In the genomic region with DNA sequence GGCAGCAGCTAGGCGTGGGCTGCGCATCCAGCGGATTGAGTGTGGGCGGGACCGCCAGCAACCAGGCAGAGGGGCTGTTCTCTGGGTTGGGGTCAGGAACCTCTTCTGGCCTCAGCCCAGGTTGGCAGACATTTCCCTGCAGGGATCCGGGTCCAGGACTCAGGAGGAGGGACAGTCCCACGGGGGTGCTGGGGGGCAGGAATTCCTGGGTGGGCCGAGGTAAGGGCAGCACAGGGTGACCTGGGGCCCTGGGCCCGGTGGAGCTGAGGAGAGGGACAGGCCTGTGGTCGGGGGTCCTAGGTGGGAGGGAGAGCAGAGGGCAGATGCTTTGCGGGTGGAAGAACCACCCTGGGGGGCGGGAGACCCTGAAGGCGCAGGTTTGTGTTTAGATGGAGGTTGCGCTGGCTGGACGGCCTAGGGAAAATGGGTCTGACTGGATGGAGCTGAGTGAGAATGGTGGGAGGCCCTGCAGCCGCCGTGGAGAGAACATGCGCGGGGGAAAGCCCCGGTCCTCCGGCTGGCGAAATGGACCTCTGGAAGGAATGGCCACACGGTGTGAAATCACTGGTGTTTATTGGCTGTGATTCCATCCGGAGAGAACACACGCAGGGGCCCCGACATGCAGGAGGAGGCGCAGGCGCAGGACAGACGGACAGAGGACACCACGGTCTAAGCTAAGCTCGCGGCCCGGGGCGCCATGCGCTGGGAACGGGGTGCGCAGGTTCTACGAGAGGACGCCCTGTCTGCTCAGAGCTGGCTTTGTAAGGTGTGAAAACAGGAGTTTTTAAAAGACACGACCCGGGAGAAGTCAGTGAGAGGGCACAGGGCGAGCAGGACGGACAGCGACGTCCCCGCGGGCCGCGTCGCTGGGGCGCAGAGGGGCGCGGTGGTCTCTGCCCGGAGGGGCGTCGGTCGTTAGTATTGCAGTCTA, we compare ENCODE assay signal across 14 cellular contexts. TPM values are rescaled to one million over a fixed set of nuclear protein-coding genes. Genes with fewer than 3 reads are reported as not detected.
DNase-seq lines count a peak whose midpoint lies in the region; ATAC-seq and FAIRE-seq lines count a peak whose summit lies in the region.
"Had no signal": no experiment of that assay in that cellular context is flagged by ENCODE, and none has a peak within 500 bp of the region (broad histone marks: within the 10 kb centered on the region; RNA-seq: fewer than 3 reads in every experiment).

No MANE protein-coding gene starts in this region.

- H3K36me3 ChIP-seq in small intestine (ENCODE audit: control insufficient read depth in 2 of 2, insufficient read depth in 2 of 2, low read length in 2 of 2) = no peaks in the 10 kb centered on the region
- H3K36me3 ChIP-seq: prostate gland had no signal

- peak overlapping the region in 1 of 2 donors; percentile 92 for H3K27ac Mint-ChIP-seq in stimulated activated naive CD8-positive, alpha-beta T cell treated with anti-CD3 and anti-CD28 coated beads, Interleukin-15, amount 100 ng/mL, for 72 hours
- H3K27ac Mint-ChIP-seq in activated naive CD8-positive, alpha-beta T cell treated with anti-CD3 and anti-CD28 coated beads, Interleukin-2, amount 10 ng/mL, durations not matched to agents 7 days and 5 days = peak overlapping the region; percentile 48
- H3K27ac Mint-ChIP-seq in memory B cell = no peak overlapping the region

- peaks cover 52% of the 10 kb centered on the region for H3K4me1 Mint-ChIP-seq in stimulated activated naive CD8-positive, alpha-beta T cell treated with anti-CD3 and anti-CD28 coated beads, Interleukin-15, amount 100 ng/mL, for 72 hours
- peaks cover 30% of the 10 kb centered on the region for H3K4me1 Mint-ChIP-seq in activated naive CD8-positive, alpha-beta T cell treated with anti-CD3 and anti-CD28 coated beads, Interleukin-2, amount 10 ng/mL, durations not matched to agents 7 days and 5 days
- H3K4me1 Mint-ChIP-seq in memory B cell = peaks cover 16% of the 10 kb centered on the region

- H3K4me3 ChIP-seq in small intestine (ENCODE audit: low read depth in 1 of 2, low read length in 2 of 2) = no peak overlapping the region

- no peak for ATAC-seq in stimulated activated naive CD8-positive, alpha-beta T cell treated with anti-CD3 and anti-CD28 coated beads, Interleukin-15, amount 100 ng/mL, for 72 hours
- no peak for ATAC-seq in stimulated activated naive CD8-positive, alpha-beta T cell treated with anti-CD3 and anti-CD28 coated beads, Interleukin-15, Interleukin-2, amounts not matched to agents 100 U/mL and 50 U/mL, for 24 hours
- no peak for ATAC-seq in activated naive CD8-positive, alpha-beta T cell treated with anti-CD3 and anti-CD28 coated beads, Interleukin-2, amount 10 ng/mL, durations not matched to agents 7 days and 5 days (ENCODE audit: low read depth)
- no peak for ATAC-seq in memory B cell (ENCODE audit: low read depth)
- no peak for ATAC-seq in GM21529 (IDR thresholded peaks at IDR 0.05; ENCODE audit: unreplicated experiment)

- H3K27ac ChIP-seq in small intestine (ENCODE audit: low read depth in 1 of 2, low read length in 1 of 2) = no peak overlapping the region
- H3K27ac ChIP-seq: KMS-11 had no signal

- peaks cover 53% of the 10 kb centered on the region for H3K27me3 Mint-ChIP-seq in stimulated activated naive CD8-positive, alpha-beta T cell treated with anti-CD3 and anti-CD28 coated beads, Interleukin-15, amount 100 ng/mL, for 72 hours
- H3K27me3 Mint-ChIP-seq in activated naive CD8-positive, alpha-beta T cell treated with anti-CD3 and anti-CD28 coated beads, Interleukin-2, amount 10 ng/mL, durations not matched to agents 7 days and 5 days = peaks cover 24% of the 10 kb centered on the region
- peaks cover 18% of the 10 kb centered on the region for H3K27me3 Mint-ChIP-seq in memory B cell

- no peaks in the 10 kb centered on the region for H3K9me3 Mint-ChIP-seq in stimulated activated naive CD8-positive, alpha-beta T cell treated with anti-CD3 and anti-CD28 coated beads, Interleukin-15, amount 100 ng/mL, for 72 hours
- no peaks in the 10 kb centered on the region for H3K9me3 Mint-ChIP-seq in activated naive CD8-positive, alpha-beta T cell treated with anti-CD3 and anti-CD28 coated beads, Interleukin-2, amount 10 ng/mL, durations not matched to agents 7 days and 5 days
- H3K9me3 Mint-ChIP-seq in memory B cell = no peaks in the 10 kb centered on the region

- peaks cover 0 to 10% of the 10 kb centered on the region in 2 donors for H3K27me3 ChIP-seq in small intestine (ENCODE audit: control insufficient read depth in 2 of 2, insufficient read depth in 2 of 2, low read length in 2 of 2)

- H3K36me3 Mint-ChIP-seq in activated naive CD8-positive, alpha-beta T cell treated with anti-CD3 and anti-CD28 coated beads, Interleukin-2, amount 10 ng/mL, durations not matched to agents 7 days and 5 days = peaks cover 4% of the 10 kb centered on the region
- H3K36me3 Mint-ChIP-seq in memory B cell = no peaks in the 10 kb centered on the region

- no peak for FAIRE-seq in small intestine (lab: Jason Lieb, UNC)

- no peaks in the 10 kb centered on the region for H3K9me3 ChIP-seq in small intestine (ENCODE audit: control insufficient read depth, low read depth)
- H3K9me3 ChIP-seq: prostate gland had no signal

- H3K4me3 Mint-ChIP-seq in stimulated activated naive CD8-positive, alpha-beta T cell treated with anti-CD3 and anti-CD28 coated beads, Interleukin-15, amount 100 ng/mL, for 72 hours = peak overlapping the region; percentile 58 to 70
- H3K4me3 Mint-ChIP-seq in activated naive CD8-positive, alpha-beta T cell treated with anti-CD3 and anti-CD28 coated beads, Interleukin-2, amount 10 ng/mL, durations not matched to agents 7 days and 5 days = no peak overlapping the region
- peak overlapping the region; percentile 47 for H3K4me3 Mint-ChIP-seq in memory B cell

- DNase-seq in stimulated activated naive CD8-positive, alpha-beta T cell treated with anti-CD3 and anti-CD28 coated beads, Interleukin-15, amount 100 ng/mL, for 72 hours = no peak
- DNase-seq in stimulated activated naive CD8-positive, alpha-beta T cell treated with anti-CD3 and anti-CD28 coated beads, Interleukin-15, Interleukin-2, amounts not matched to agents 100 U/mL and 50 U/mL, for 24 hours = no peak
- no peak for DNase-seq in activated naive CD8-positive, alpha-beta T cell treated with anti-CD3 and anti-CD28 coated beads, Interleukin-2, amount 10 ng/mL, durations not matched to agents 7 days and 5 days
- DNase-seq in memory B cell (ENCODE audit: low spot score in 2 of 2) (peak in 1 of 2 donors; percentile 16), small intestine (no peak), amniotic stem cell (lab: John Stamatoyannopoulos, UW) (no peak)
- no peak for DNase-seq in activated CD8-positive, alpha-beta memory T cell treated with anti-CD3 and anti-CD28 coated beads, Interleukin-2, amount 50 U/mL, for 4 hours
- DNase-seq: activated CD4-positive, CD25-positive, alpha-beta regulatory T cell treated with anti-CD3 and anti-CD28 coated beads, Interleukin-2, amount 50 U/mL, for 72 hours; DMS 273 treated with DMSO at 0.1 percent for 48 hours; NCI-H226; NK-92 treated with Interleukin-12 subunit alpha and Interleukin-12 subunit beta, amount 100 ng/mL, for 24 hours had no signal

- POLR2A ChIA-PET in activated naive CD8-positive, alpha-beta T cell treated with anti-CD3 and anti-CD28 coated beads, Interleukin-2, amount 10 ng/mL, durations not matched to agents 7 days and 5 days (lab: Charles Lee) = interaction anchor here (4.7 kb wide), 1 partner anchor 10 kb away, joined by 41 read pairs; no protein-coding TSS in a partner anchor

- 40 to 58% (median 49%) methylated on average over 57 of the region's 57 CpGs for WGBS in small intestine, 3 donors

- H3K4me1 ChIP-seq in small intestine (ENCODE audit: control insufficient read depth in 2 of 2, insufficient read depth in 1 of 2, low read depth in 1 of 2, low read length in 1 of 2) = peaks cover 0 to 7% of the 10 kb centered on the region in 2 donors

RNA-seq across cellular contexts. Expression of gene CPLX1, which starts 41.3 kb away (rescaled TPM):
- total RNA-seq in activated naive CD8-positive, alpha-beta T cell treated with anti-CD3 and anti-CD28 coated beads, Interleukin-2, amount 10 ng/mL, durations not matched to agents 7 days and 5 days = 1 to 10 TPM; 3.7 to 5.0 TPM
- 1 to 10 TPM in 1 of 3 donors, not detected in 2; 2.6 TPM for polyA plus RNA-seq in small intestine
